In genomic region chr22:24636513-24636912, GRCh38 we compare ENCODE assay signal across 7 cellular contexts. TPM values are rescaled to one million over a fixed set of nuclear protein-coding genes. Genes with fewer than 3 reads are reported as not detected.
DNase-seq lines count a peak whose midpoint lies in the region; ATAC-seq and TF ChIP-seq lines count a peak whose summit lies in the region.
"Not testable (repeated sequence)": the region's sequence is repeated elsewhere in the genome, so short reads cannot be mapped to it uniquely, and the experiment has no call there.
"Had no signal": no experiment of that assay in that cellular context is flagged by ENCODE, and none has a peak within 500 bp of the region (broad histone marks: within the 10 kb centered on the region; RNA-seq: fewer than 3 reads in every experiment).

No MANE protein-coding gene starts in this region.

- H3K36me3 Mint-ChIP-seq in T-helper 2 cell treated with Interferon-gamma antibody and Interleukin-4, amounts not matched to agents 5 μg/mL and 100 μg/mL, for 36 hours (ENCODE audit: low read depth); activated T-helper 17 cell treated with anti-CD3 and anti-CD28 coated beads, Interleukin-2, amount 50 U/mL, for 72 hours (ENCODE audit: low read depth); immature natural killer cell; natural killer cell: not testable (repeated sequence)

- intact Hi-C loops in natural killer cell (cut with micrococcal nuclease) = not testable (repeated sequence)

- CTCF ChIA-PET in HEK293 (lab: Yijun Ruan, JAX) = not testable (repeated sequence)

- H3K27ac Mint-ChIP-seq in T-helper 2 cell treated with Interferon-gamma antibody and Interleukin-4, amounts not matched to agents 5 μg/mL and 100 μg/mL, for 36 hours = peak overlapping the region; percentile 41
- not testable (repeated sequence) for H3K27ac Mint-ChIP-seq in activated T-helper 17 cell treated with anti-CD3 and anti-CD28 coated beads, Interleukin-2, amount 50 U/mL, for 72 hours; natural killer cell
- H3K27ac Mint-ChIP-seq in immature natural killer cell = peak overlapping the region in 1 of 6 donors; percentile 17

- not testable (repeated sequence) for H3K9me3 Mint-ChIP-seq in T-helper 2 cell treated with Interferon-gamma antibody and Interleukin-4, amounts not matched to agents 5 μg/mL and 100 μg/mL, for 36 hours; activated T-helper 17 cell treated with anti-CD3 and anti-CD28 coated beads, Interleukin-2, amount 50 U/mL, for 72 hours; immature natural killer cell; natural killer cell

- not testable (repeated sequence) for H3K27me3 Mint-ChIP-seq in T-helper 2 cell treated with Interferon-gamma antibody and Interleukin-4, amounts not matched to agents 5 μg/mL and 100 μg/mL, for 36 hours (ENCODE audit: low read depth); activated T-helper 17 cell treated with anti-CD3 and anti-CD28 coated beads, Interleukin-2, amount 50 U/mL, for 72 hours; immature natural killer cell (ENCODE audit: low read depth in 3 of 3); natural killer cell (ENCODE audit: low read depth in 2 of 2)

- POLR2A ChIA-PET in HEK293 (lab: Yijun Ruan, JAX) = not testable (repeated sequence)

- not testable (repeated sequence) for ATAC-seq in activated T-helper 17 cell treated with anti-CD3 and anti-CD28 coated beads, Interleukin-2, amount 50 U/mL, for 72 hours (replicated peaks); natural killer cell

- not testable (repeated sequence) for H3K4me1 ChIP-seq in HEK293 (ENCODE audit: control insufficient read depth, insufficient read depth, low read length)

- H3K4me3 Mint-ChIP-seq in T-helper 2 cell treated with Interferon-gamma antibody and Interleukin-4, amounts not matched to agents 5 μg/mL and 100 μg/mL, for 36 hours = peak overlapping the region; percentile 38
- H3K4me3 Mint-ChIP-seq in activated T-helper 17 cell treated with anti-CD3 and anti-CD28 coated beads, Interleukin-2, amount 50 U/mL, for 72 hours = peak overlapping the region; percentile 13
- peak overlapping the region in 3 of 5 donors; percentile 12 to 41 (median 38) for H3K4me3 Mint-ChIP-seq in immature natural killer cell
- H3K4me3 Mint-ChIP-seq in natural killer cell = peak overlapping the region; percentile 13

- not testable (repeated sequence) for H3K4me3 ChIP-seq in HEK293 (ENCODE audit: low read depth, low read length)

- not testable (repeated sequence) for TF ChIP-seq CTCF in HEK293 (tag by site-specific recombination; IDR thresholded peaks at IDR 0.05); natural killer cell (IDR thresholded peaks at IDR 0.05)

- H3K9me3 ChIP-seq in HEK293 (ENCODE audit: control insufficient read depth, insufficient read depth, low read depth, low read length) = not testable (repeated sequence)

- H3K4me1 Mint-ChIP-seq in T-helper 2 cell treated with Interferon-gamma antibody and Interleukin-4, amounts not matched to agents 5 μg/mL and 100 μg/mL, for 36 hours (ENCODE audit: low read depth) = peaks cover 17% of the 10 kb centered on the region
- H3K4me1 Mint-ChIP-seq in activated T-helper 17 cell treated with anti-CD3 and anti-CD28 coated beads, Interleukin-2, amount 50 U/mL, for 72 hours = not testable (repeated sequence)
- peaks cover 22 to 23% of the 10 kb centered on the region in 2 donors for H3K4me1 Mint-ChIP-seq in immature natural killer cell
- peaks cover 9 to 21% of the 10 kb centered on the region in 2 donors for H3K4me1 Mint-ChIP-seq in natural killer cell

- not testable (repeated sequence) for H3K36me3 ChIP-seq in HEK293 (ENCODE audit: control insufficient read depth in 2 of 2, insufficient read depth in 1 of 2, low read length in 2 of 2)

- H3K27ac ChIP-seq in HEK293 (ENCODE audit: extremely low read depth, low read depth, low read length) = not testable (repeated sequence)

- DNase-seq in T-helper 2 cell treated with Interferon-gamma antibody and Interleukin-4, amounts not matched to agents 5 μg/mL and 100 μg/mL, for 36 hours (ENCODE audit: low spot score); immature natural killer cell; natural killer cell: not testable (repeated sequence)

TF ChIP-seq in HEK293, 187 proteins besides CTCF, POLR2A, EP300 and RAD21:
- peak; percentile 87; the same call in 1 of the 2 replicates for TF ChIP-seq ZNF10 (tag by site-specific recombination; IDR thresholded peaks at IDR 0.05)

RNA-seq across cellular contexts. Expression of gene GGT1, which starts 33.5 kb away (rescaled TPM):
- total RNA-seq in activated T-helper 17 cell treated with anti-CD3 and anti-CD28 coated beads, Interleukin-2, amount 50 U/mL, for 72 hours = 100 to 1,000 TPM in 1 of 2 donors, 10 to 100 TPM in 1; 82.4 to 122 TPM
- 1 to 10 TPM in 2 of 3 donors, not detected in 1; 1.2 to 4.8 TPM for polyA plus RNA-seq in immature natural killer cell
- total RNA-seq in natural killer cell = 10 to 100 TPM in 1 of 3 donors, 1 to 10 TPM in 2; 4.0 to 11.9 (median 7.0) TPM

RNA-seq across cellular contexts. Expression of gene LRRC75B, which starts 43.6 kb away (rescaled TPM):
- total RNA-seq in activated T-helper 17 cell treated with anti-CD3 and anti-CD28 coated beads, Interleukin-2, amount 50 U/mL, for 72 hours = 1 to 10 TPM; 1.1 to 2.3 TPM
- polyA plus RNA-seq in immature natural killer cell = 1 to 10 TPM; 2.1 to 2.9 (median 2.7) TPM
- 1 to 10 TPM; 1.7 to 4.8 (median 2.3) TPM for total RNA-seq in natural killer cell
- total RNA-seq: CD4-positive, CD25-positive, alpha-beta regulatory T cell; CD8-positive, alpha-beta T cell had no signal

Comparison
In these comparisons a context has a peak if more than half of its experiments do, and no peak if none do; other contexts are left out.
1. RNA of gene GGT1, which starts 33.5 kb away (total RNA-seq): 82.4 to 122 TPM in activated T-helper 17 cell treated with anti-CD3 and anti-CD28 coated beads, Interleukin-2, amount 50 U/mL, for 72 hours; 4.0 to 11.9 TPM in natural killer cell; every median in the first group is over 4 times any median in the second.
2. Peak in every context shown above with its lines, with median percentiles within 50 percentile points of each other: H3K4me3 Mint-ChIP-seq.